Comparison of ENCODE assay signal across 8 cellular contexts in the genomic region with DNA sequence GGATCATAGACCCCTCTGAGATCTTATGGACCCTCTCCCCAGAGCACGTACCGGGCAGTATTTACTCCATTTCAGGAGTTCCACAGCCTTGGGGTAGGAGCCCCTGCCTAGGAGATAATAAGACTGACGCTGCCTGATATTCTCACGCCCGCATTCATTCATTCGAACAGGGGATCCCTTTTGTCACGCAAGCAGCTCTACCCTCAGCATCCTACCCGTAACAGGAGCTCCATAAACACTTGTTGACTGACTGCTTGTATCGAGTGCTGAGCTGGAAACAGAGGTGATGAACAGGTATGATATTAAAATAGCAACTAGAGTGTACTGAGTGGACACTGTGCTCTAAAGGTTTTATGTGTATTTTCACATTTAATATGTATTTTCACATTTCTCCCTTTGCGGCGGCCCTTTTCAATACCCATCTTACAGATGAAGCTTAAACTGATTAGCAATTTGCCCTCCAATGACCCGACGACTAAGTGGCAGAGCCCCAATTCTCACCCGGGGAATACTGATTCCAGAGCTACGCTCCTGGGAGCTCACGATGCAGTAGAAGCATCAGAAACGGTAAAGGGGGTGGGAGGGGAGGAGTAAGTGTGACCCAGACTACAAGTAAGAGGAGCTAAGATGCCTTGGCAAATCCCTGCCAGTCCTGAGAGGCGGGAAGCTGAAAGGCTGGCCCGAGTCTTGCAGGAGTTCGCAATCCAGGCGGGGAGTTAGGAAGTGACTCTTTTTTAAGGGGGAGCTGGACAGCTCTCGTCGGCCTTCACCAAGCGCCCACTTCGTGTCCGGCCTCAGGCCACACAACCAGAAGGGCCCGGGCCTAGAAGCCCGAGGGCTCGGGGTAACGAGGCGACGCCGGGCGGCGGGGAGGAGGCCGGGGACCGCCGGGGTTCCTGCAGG. TPM values are rescaled to one million over a fixed set of nuclear protein-coding genes. Genes with fewer than 3 reads are reported as not detected.
A peak's percentile ranks its signal among the peaks of the same experiment; 100 is the strongest.
DNase-seq lines count a peak whose midpoint lies in the region; ATAC-seq and TF ChIP-seq lines count a peak whose summit lies in the region.

No MANE protein-coding gene starts in this region.

- no peaks in the 10 kb centered on the region for H3K27me3 ChIP-seq in right atrium auricular region

- H3K4me3 ChIP-seq in astrocyte of the cerebellum (ENCODE audit: low read depth, low read length), result peak overlapping the region; percentile 70
- peak overlapping the region; percentile 87 to 90 for H3K4me3 ChIP-seq in right atrium auricular region

- peak overlapping the region; percentile 96 for H3K27ac Mint-ChIP-seq in progenitor cell of endocrine pancreas

- peak overlapping the region; percentile 93 to 98 for H3K27ac ChIP-seq in right atrium auricular region

- no peaks in the 10 kb centered on the region for H3K36me3 ChIP-seq in right atrium auricular region

- H3K4me1 ChIP-seq in right atrium auricular region, result peaks cover 0 to 31% of the 10 kb centered on the region in 2 donors

- peaks cover 19% of the 10 kb centered on the region for H3K4me1 Mint-ChIP-seq in progenitor cell of endocrine pancreas (ENCODE audit: low read depth)

- peak overlapping the region; percentile 94 for H3K4me3 Mint-ChIP-seq in progenitor cell of endocrine pancreas (ENCODE audit: low read depth)

- H3K36me3 Mint-ChIP-seq in progenitor cell of endocrine pancreas (ENCODE audit: insufficient read depth), result peaks cover 2% of the 10 kb centered on the region

- peak; percentile 12 for ATAC-seq in GM19372 (IDR thresholded peaks at IDR 0.05; ENCODE audit: low read depth, unreplicated experiment)
- ATAC-seq in HG03457 (IDR thresholded peaks at IDR 0.05; ENCODE audit: unreplicated experiment), result peak; percentile 0

- in situ Hi-C loops in astrocyte of the cerebellum (cut with HindIII; ENCODE audit: low sequenced_read_pairs), result no loop called here

- H3K9me3 ChIP-seq in right atrium auricular region, result peaks cover 0 to 7% of the 10 kb centered on the region in 2 donors

- H3K9me3 Mint-ChIP-seq in progenitor cell of endocrine pancreas (ENCODE audit: low read depth), result no peaks in the 10 kb centered on the region

- DNase-seq in COLO668 (lab: John Stamatoyannopoulos, UW; ENCODE audit: unreplicated experiment) (peak; percentile 11), astrocyte of the cerebellum (ENCODE audit: low read depth) (peak; percentile 39), right atrium auricular region (ENCODE audit: low spot score) (peak; percentile 75), progenitor cell of endocrine pancreas (ENCODE audit: low spot score, unreplicated experiment) (peak; percentile 23), NCI-H2029 (lab: John Stamatoyannopoulos, UW) (no peak)

- TF ChIP-seq CTCF in astrocyte of the cerebellum (IDR thresholded peaks at IDR 0.05; ENCODE audit: low read depth, low read length, missing control alignments), result no peak
- TF ChIP-seq CTCF in right atrium auricular region (IDR thresholded peaks at IDR 0.05), result no peak
- no peak for TF ChIP-seq CTCF in progenitor cell of endocrine pancreas (IDR thresholded peaks at IDR 0.05; ENCODE audit: unreplicated experiment)

- peaks cover 3% of the 10 kb centered on the region for H3K27me3 Mint-ChIP-seq in progenitor cell of endocrine pancreas

TF ChIP-seq in PFSK-1, 5 proteins besides CTCF, POLR2A, EP300 and RAD21:
- TF ChIP-seq TAF1 (IDR thresholded peaks at IDR 0.05; ENCODE audit: borderline replicate concordance, insufficient read depth, low read length), result no peak
- TF ChIP-seq, protein P1, sequence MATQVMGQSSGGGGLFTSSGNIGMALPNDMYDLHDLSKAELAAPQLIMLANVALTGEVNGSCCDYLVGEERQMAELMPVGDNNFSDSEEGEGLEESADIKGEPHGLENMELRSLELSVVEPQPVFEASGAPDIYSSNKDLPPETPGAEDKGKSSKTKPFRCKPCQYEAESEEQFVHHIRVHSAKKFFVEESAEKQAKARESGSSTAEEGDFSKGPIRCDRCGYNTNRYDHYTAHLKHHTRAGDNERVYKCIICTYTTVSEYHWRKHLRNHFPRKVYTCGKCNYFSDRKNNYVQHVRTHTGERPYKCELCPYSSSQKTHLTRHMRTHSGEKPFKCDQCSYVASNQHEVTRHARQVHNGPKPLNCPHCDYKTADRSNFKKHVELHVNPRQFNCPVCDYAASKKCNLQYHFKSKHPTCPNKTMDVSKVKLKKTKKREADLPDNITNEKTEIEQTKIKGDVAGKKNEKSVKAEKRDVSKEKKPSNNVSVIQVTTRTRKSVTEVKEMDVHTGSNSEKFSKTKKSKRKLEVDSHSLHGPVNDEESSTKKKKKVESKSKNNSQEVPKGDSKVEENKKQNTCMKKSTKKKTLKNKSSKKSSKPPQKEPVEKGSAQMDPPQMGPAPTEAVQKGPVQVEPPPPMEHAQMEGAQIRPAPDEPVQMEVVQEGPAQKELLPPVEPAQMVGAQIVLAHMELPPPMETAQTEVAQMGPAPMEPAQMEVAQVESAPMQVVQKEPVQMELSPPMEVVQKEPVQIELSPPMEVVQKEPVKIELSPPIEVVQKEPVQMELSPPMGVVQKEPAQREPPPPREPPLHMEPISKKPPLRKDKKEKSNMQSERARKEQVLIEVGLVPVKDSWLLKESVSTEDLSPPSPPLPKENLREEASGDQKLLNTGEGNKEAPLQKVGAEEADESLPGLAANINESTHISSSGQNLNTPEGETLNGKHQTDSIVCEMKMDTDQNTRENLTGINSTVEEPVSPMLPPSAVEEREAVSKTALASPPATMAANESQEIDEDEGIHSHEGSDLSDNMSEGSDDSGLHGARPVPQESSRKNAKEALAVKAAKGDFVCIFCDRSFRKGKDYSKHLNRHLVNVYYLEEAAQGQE (IDR thresholded peaks at IDR 0.05; ENCODE audit: insufficient read depth in 1 of 2, low read depth in 2 of 2, low read length in 2 of 2), result peak; percentile 57 to 84; a peak in 3 of 4 replicates
- TF ChIP-seq SIN3A (IDR thresholded peaks at IDR 0.05; ENCODE audit: borderline replicate concordance, insufficient read depth, low read length), result no peak; the same call in 1 of the 2 replicates

RNA-seq across cellular contexts. Expression of gene RAB28, which starts 0.7 kb away (rescaled TPM):
- polyA plus RNA-seq in PFSK-1 (2012; ENCODE audit: insufficient read length, low read depth), result 11.0 TPM
- total RNA-seq in right atrium auricular region (10 to 100 TPM; 15.3 to 19.8 TPM), progenitor cell of endocrine pancreas (26.9 and 28.3 TPM in 2 replicates)
